11 cellular contexts compared by ENCODE assay signal in the genomic region with DNA sequence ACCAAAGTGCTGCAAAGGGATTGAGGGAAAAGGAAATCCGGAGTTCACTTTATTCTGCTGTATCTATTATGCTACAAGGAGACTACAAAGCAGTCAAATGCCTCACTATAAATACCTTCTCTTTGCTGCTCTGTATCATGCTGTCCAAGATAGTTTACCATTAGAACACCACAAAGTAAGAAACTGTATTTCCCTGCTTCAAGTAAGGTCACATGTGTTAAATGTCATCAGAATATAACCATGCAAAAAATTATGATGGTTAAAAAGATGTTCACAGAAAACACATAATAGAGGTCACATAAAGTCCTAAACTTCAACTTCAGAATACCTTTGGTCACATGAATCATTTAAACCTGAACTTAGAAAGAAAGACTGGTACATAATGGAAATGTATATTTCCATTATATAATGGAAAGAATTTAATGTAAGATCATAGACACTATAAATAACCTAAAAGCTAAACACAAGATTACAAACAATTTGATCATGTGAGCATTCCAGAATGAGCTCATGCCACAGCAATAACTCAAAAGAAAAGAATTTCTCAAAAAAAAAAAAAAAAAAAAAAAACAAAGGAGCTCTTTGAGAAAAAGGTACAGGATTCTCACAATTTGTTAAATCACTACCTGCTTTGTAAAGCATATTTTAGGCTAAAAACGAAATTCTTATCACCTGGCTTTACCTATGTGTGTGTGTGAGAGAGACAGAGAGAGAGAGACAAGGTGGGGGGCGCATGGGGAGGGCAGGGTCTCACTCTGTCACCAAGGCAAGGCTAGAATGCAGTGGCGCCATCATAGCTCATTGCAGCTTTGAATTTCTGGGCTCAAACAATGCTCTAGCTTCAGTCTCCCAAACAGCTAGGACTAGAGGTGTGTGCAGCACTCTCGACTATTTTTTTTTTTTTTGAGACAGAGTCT. TPM values are rescaled to one million over a fixed set of nuclear protein-coding genes. Genes with fewer than 3 reads are reported as not detected.
A peak's percentile ranks its signal among the peaks of the same experiment; 100 is the strongest.
DNase-seq lines count a peak whose midpoint lies in the region; ATAC-seq and TF ChIP-seq lines count a peak whose summit lies in the region.
"Had no signal": no experiment of that assay in that cellular context is flagged by ENCODE, and none has a peak within 500 bp of the region (broad histone marks: within the 10 kb centered on the region; RNA-seq: fewer than 3 reads in every experiment).

No MANE protein-coding gene starts in this region.

- DNase-seq in heart right ventricle (no peak), Right ventricle myocardium superior (no peak), dorsolateral prefrontal cortex (no peak), vagina (ENCODE audit: extremely low spot score in 2 of 2) (no peak), superior temporal gyrus (ENCODE audit: extremely low spot score) (no peak)
- no peak for DNase-seq in activated naive CD4-positive, alpha-beta T cell treated with anti-CD3 and anti-CD28 coated beads, Interleukin-2, amount 50 U/mL, for 72 hours (ENCODE audit: low spot score in 2 of 2)
- DNase-seq: NCI-H1092 had no signal

- TF ChIP-seq POLR2A in vagina (IDR thresholded peaks at IDR 0.05): no peak

- peaks cover 15 to 96% (median 86%) of the 10 kb centered on the region in 9 donors for H3K4me1 ChIP-seq in heart right ventricle
- peaks cover 16% of the 10 kb centered on the region for H3K4me1 ChIP-seq in mesodermal cell (ENCODE audit: control insufficient read depth, insufficient read depth, low read length, poor library complexity, severe bottlenecking)
- peaks cover 70% of the 10 kb centered on the region for H3K4me1 ChIP-seq in vagina

- H3K36me3 ChIP-seq in heart right ventricle (no peaks in the 10 kb centered on the region), mesodermal cell (ENCODE audit: control insufficient read depth, insufficient read depth, low read length) (no peaks in the 10 kb centered on the region), vagina (no peaks in the 10 kb centered on the region)

- no peaks in the 10 kb centered on the region for H3K27me3 ChIP-seq in heart right ventricle
- no peaks in the 10 kb centered on the region for H3K27me3 ChIP-seq in dorsolateral prefrontal cortex
- no peaks in the 10 kb centered on the region for H3K27me3 ChIP-seq in vagina

- H3K36me3 Mint-ChIP-seq in activated naive CD4-positive, alpha-beta T cell treated with anti-CD3 and anti-CD28 coated beads, Interleukin-2, amount 50 U/mL, for 72 hours: no peaks in the 10 kb centered on the region

- no peak overlapping the region for H3K27ac Mint-ChIP-seq in activated naive CD4-positive, alpha-beta T cell treated with anti-CD3 and anti-CD28 coated beads, Interleukin-2, amount 50 U/mL, for 72 hours

- TF ChIP-seq CTCF in heart right ventricle (IDR thresholded peaks at IDR 0.05): no peak
- no peak for TF ChIP-seq CTCF in dorsolateral prefrontal cortex (IDR thresholded peaks at IDR 0.05 in 54 of 56, conservative IDR thresholded peaks at IDR 0.05 in 2 of 56; ENCODE audit: low read depth in 1 of 56, partially characterized antibody in 56 of 56)
- TF ChIP-seq CTCF in vagina (IDR thresholded peaks at IDR 0.05): no peak

- H3K9me3 ChIP-seq in heart right ventricle (no peaks in the 10 kb centered on the region), mesodermal cell (ENCODE audit: control insufficient read depth, low read length) (no peaks in the 10 kb centered on the region), vagina (no peaks in the 10 kb centered on the region)

- no peaks in the 10 kb centered on the region for H3K9me3 Mint-ChIP-seq in activated naive CD4-positive, alpha-beta T cell treated with anti-CD3 and anti-CD28 coated beads, Interleukin-2, amount 50 U/mL, for 72 hours
- H3K9me3 Mint-ChIP-seq: central memory CD8-positive, alpha-beta T cell had no signal

- intact Hi-C loops in heart right ventricle (cut with DNase I): loop anchor here in 4 of 10 donors (2.0 to 10.0 kb wide), 4 partner anchors 58 to 94 kb away; a partner anchor contains a TSS
- intact Hi-C loops in Right ventricle myocardium superior (cut with DNase I): no loop called here
- intact Hi-C loops in dorsolateral prefrontal cortex (cut with DNase I): no loop called here
- intact Hi-C loops in vagina (cut with DNase I): no loop called here

- H3K4me3 ChIP-seq in heart right ventricle (no peak overlapping the region), dorsolateral prefrontal cortex (no peak overlapping the region), mesodermal cell (ENCODE audit: extremely low read depth, insufficient read depth, low read length, poor library complexity, severe bottlenecking) (no peak overlapping the region), vagina (no peak overlapping the region)

- WGBS in heart right ventricle, 2 donors: 56 to 63% methylated on average over 5 of the region's 5 CpGs
- WGBS in mesodermal cell (ENCODE audit: insufficient coverage in 2 of 2), 2 experiments: 92 to 94% methylated on average over 3 of the region's 5 CpGs

- ATAC-seq in heart right ventricle: no peak
- no peak for ATAC-seq in Right ventricle myocardium superior (ENCODE audit: poor library complexity)
- no peak for ATAC-seq in GM21360 (IDR thresholded peaks at IDR 0.05; ENCODE audit: unreplicated experiment)
- ATAC-seq in activated naive CD4-positive, alpha-beta T cell treated with anti-CD3 and anti-CD28 coated beads, Interleukin-2, amount 50 U/mL, for 72 hours: no peak

- H3K27ac ChIP-seq in heart right ventricle (peak overlapping the region in 9 of 10 donors; percentile 70 to 93 (median 87)), dorsolateral prefrontal cortex (peak overlapping the region in 54 of 59 donors; percentile 1 to 81 (median 60)), mesodermal cell (ENCODE audit: low read depth, low read length, severe bottlenecking) (peak overlapping the region; percentile 60), vagina (peak overlapping the region; percentile 64)

RNA-seq across cellular contexts. Expression of a gene that starts 58.7 kb away (rescaled TPM):
- total RNA-seq in heart right ventricle (100 to 1,000 TPM in 6 of 10 donors, 10 to 100 TPM in 4; 48.0 to 198 (median 118) TPM), Right ventricle myocardium superior (52.7 TPM), dorsolateral prefrontal cortex (10 to 100 TPM; 29.7 to 89.7 (median 51.6) TPM), vagina (43.0 TPM)
- 10 to 100 TPM; 16.7 to 17.2 TPM for polyA plus RNA-seq in heart right ventricle
- 21.4 TPM for polyA plus RNA-seq in mesodermal cell (2013, experiment 1 of 2)
- 21.8 TPM for polyA plus RNA-seq in mesodermal cell (2013, experiment 2 of 2)
- under 1 TPM in 1 of 2 donors, not detected in 1; 0.20 TPM for total RNA-seq in activated naive CD4-positive, alpha-beta T cell treated with anti-CD3 and anti-CD28 coated beads, Interleukin-2, amount 50 U/mL, for 72 hours
- total RNA-seq: T-helper 2 cell treated with Interferon-gamma antibody and Interleukin-4, amounts not matched to agents 100 ng/mL and 5 ng/mL, for 36 hours had no signal

Comparison
In these comparisons a context has a peak if more than half of its experiments do, and no peak if none do; other contexts are left out.
1. RNA of a gene that starts 58.7 kb away (total RNA-seq): 48.0 to 198 TPM in heart right ventricle, 52.7 TPM in Right ventricle myocardium superior (single experiment), 29.7 to 89.7 TPM in dorsolateral prefrontal cortex and 43.0 TPM in vagina (single experiment); 0.20 TPM in activated naive CD4-positive, alpha-beta T cell treated with anti-CD3 and anti-CD28 coated beads, Interleukin-2, amount 50 U/mL, for 72 hours; every median in the first group is over 10 times any median in the second.
2. Peak in every context shown above with its lines, with median percentiles within 50 percentile points of each other: H3K27ac ChIP-seq.